3 cellular contexts compared by ENCODE assay signal in the genomic region with DNA sequence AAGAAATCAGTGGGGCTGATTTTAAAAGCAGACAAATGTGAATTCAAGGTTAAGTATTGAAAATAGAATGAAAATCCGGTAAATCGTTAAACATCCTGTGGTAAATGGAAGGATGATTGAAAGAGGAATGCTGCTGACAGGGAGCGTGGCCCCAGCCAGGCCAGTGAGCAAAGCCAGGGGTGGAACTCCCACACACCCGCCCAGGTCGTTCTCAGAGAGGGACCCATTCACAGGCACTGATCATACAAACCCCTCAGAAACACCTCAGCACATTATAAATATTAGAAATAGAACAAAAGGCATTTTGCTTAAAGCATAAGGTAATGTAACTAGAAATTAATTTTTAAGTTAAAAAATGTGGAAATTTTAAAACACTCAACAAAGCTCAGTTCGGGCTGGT. TPM values are rescaled to one million over a fixed set of nuclear protein-coding genes. Genes with fewer than 3 reads are reported as not detected.
"Had no signal": no experiment of that assay in that cellular context is flagged by ENCODE, and none has a peak within 500 bp of the region (broad histone marks: within the 10 kb centered on the region; RNA-seq: fewer than 3 reads in every experiment).

No MANE protein-coding gene starts in this region.

RNA-seq across cellular contexts. Expression of gene CHRFAM7A, which starts 38.3 kb away (rescaled TPM):
- total RNA-seq: GM23248, HFFc6 had no signal
- polyA plus RNA-seq: GM23248 had no signal

RNA-seq across cellular contexts. Expression of gene GOLGA8R, which starts 59.0 kb away (rescaled TPM):
- total RNA-seq: H7 had no signal
